ENCODE assay signal across 1 cellular context in genomic region chr17:42027540-42027889, GRCh38.
TF ChIP-seq lines count a peak whose summit lies in the region.

No MANE protein-coding gene starts in this region.

TF ChIP-seq in neural cell, 6 proteins besides CTCF, POLR2A, EP300 and RAD21:
- no peak for TF ChIP-seq SMC3 (conservative IDR thresholded peaks at IDR 0.05; ENCODE audit: poor library complexity)
- TF ChIP-seq POLR2AphosphoS5 (IDR thresholded peaks at IDR 0.05) = peak; percentile 6
